ENCODE assay signal across 1 cellular context in the genomic region with DNA sequence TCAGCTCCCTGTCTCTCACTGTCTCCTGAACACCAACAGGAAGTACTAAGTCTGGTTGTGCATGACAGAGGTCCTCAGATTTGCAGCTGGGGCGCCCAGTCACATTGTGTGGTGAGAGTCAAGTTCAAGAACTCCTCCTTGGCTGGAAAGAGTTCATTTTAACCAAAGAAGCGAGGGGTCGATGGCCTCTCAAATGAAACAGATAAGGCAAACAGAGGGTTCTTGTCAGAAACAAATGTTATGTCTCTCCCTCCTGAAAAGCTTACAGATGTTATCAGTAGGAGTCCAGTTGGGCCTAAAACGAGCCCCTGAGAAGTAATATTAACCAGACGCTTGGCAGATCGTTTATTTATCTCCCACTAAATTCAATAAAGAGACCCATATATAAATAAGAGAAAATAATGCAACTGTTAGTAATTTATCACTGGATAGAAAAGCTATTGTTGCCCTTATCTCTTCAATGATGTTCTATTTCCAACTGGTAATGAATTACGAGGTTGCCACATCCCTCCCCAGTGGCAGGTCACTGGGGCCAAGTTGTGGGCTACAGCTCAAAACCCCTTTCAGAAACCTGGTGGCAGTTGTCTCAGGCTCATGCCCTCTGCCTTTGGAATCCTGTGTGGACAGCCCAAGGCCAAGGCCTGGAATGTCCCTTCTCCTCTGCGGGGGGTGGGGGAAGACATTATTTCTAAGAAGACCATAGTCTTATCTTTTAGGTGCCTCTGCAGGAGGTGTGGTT.
TF ChIP-seq lines count a peak whose summit lies in the region.

No MANE protein-coding gene starts in this region.

TF ChIP-seq in HepG2, 621 proteins besides CTCF, POLR2A, EP300 and RAD21 (continued from another document):
- TF ChIP-seq, protein P1, sequence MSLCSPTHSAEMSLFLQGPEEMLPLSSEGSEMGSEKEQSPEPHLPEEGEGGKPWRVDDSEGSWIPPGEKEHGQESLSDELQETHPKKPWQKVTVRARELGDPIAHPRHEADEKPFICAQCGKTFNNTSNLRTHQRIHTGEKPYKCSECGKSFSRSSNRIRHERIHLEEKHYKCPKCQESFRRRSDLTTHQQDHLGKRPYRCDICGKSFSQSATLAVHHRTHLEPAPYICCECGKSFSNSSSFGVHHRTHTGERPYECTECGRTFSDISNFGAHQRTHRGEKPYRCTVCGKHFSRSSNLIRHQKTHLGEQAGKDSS (CRISPR knock-in tag; IDR thresholded peaks at IDR 0.05; ENCODE audit: borderline replicate concordance, low read depth) = no peak
- TF ChIP-seq GABPA (IDR thresholded peaks at IDR 0.05; ENCODE audit: low read depth, low read length) (no peak), GABPA (CRISPR knock-in tag; IDR thresholded peaks at IDR 0.05; ENCODE audit: low read depth) (0 out of 2 replicates have a peak, but pooled peaks have one; percentile 24), RXRB (CRISPR knock-in tag; IDR thresholded peaks at IDR 0.05; ENCODE audit: borderline replicate concordance) (0 out of 2 replicates have a peak, but pooled peaks have one; percentile 29), ZNF501 (CRISPR knock-in tag; IDR thresholded peaks at IDR 0.05) (no peak), BCL6 (CRISPR knock-in tag; IDR thresholded peaks at IDR 0.05) (peak; percentile 72; the same call in 1 of the 2 replicates), SOX6 (IDR thresholded peaks at IDR 0.05) (no peak), SOX6 (CRISPR knock-in tag; IDR thresholded peaks at IDR 0.05) (0 out of 2 replicates have a peak, but pooled peaks have one; percentile 11), TBL1XR1 (IDR thresholded peaks at IDR 0.05; ENCODE audit: borderline replicate concordance, low read length, partially characterized antibody) (peak; percentile 28), YY1 (IDR thresholded peaks at IDR 0.05; ENCODE audit: insufficient read depth, insufficient replicate concordance, low read depth, low read length) (no peak), RARA (CRISPR knock-in tag; IDR thresholded peaks at IDR 0.05) (peak; percentile 54)
- TF ChIP-seq, protein P2, sequence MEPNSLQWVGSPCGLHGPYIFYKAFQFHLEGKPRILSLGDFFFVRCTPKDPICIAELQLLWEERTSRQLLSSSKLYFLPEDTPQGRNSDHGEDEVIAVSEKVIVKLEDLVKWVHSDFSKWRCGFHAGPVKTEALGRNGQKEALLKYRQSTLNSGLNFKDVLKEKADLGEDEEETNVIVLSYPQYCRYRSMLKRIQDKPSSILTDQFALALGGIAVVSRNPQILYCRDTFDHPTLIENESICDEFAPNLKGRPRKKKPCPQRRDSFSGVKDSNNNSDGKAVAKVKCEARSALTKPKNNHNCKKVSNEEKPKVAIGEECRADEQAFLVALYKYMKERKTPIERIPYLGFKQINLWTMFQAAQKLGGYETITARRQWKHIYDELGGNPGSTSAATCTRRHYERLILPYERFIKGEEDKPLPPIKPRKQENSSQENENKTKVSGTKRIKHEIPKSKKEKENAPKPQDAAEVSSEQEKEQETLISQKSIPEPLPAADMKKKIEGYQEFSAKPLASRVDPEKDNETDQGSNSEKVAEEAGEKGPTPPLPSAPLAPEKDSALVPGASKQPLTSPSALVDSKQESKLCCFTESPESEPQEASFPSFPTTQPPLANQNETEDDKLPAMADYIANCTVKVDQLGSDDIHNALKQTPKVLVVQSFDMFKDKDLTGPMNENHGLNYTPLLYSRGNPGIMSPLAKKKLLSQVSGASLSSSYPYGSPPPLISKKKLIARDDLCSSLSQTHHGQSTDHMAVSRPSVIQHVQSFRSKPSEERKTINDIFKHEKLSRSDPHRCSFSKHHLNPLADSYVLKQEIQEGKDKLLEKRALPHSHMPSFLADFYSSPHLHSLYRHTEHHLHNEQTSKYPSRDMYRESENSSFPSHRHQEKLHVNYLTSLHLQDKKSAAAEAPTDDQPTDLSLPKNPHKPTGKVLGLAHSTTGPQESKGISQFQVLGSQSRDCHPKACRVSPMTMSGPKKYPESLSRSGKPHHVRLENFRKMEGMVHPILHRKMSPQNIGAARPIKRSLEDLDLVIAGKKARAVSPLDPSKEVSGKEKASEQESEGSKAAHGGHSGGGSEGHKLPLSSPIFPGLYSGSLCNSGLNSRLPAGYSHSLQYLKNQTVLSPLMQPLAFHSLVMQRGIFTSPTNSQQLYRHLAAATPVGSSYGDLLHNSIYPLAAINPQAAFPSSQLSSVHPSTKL (CRISPR knock-in tag; IDR thresholded peaks at IDR 0.05) = 0 out of 2 replicates have a peak, but pooled peaks have one; percentile 21
- TF ChIP-seq, protein P3, sequence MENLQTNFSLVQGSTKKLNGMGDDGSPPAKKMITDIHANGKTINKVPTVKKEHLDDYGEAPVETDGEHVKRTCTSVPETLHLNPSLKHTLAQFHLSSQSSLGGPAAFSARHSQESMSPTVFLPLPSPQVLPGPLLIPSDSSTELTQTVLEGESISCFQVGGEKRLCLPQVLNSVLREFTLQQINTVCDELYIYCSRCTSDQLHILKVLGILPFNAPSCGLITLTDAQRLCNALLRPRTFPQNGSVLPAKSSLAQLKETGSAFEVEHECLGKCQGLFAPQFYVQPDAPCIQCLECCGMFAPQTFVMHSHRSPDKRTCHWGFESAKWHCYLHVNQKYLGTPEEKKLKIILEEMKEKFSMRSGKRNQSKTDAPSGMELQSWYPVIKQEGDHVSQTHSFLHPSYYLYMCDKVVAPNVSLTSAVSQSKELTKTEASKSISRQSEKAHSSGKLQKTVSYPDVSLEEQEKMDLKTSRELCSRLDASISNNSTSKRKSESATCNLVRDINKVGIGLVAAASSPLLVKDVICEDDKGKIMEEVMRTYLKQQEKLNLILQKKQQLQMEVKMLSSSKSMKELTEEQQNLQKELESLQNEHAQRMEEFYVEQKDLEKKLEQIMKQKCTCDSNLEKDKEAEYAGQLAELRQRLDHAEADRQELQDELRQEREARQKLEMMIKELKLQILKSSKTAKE (CRISPR knock-in tag; IDR thresholded peaks at IDR 0.05; ENCODE audit: borderline replicate concordance) = 0 out of 2 replicates have a peak, but pooled peaks have one; percentile 13
